In the genomic region with DNA sequence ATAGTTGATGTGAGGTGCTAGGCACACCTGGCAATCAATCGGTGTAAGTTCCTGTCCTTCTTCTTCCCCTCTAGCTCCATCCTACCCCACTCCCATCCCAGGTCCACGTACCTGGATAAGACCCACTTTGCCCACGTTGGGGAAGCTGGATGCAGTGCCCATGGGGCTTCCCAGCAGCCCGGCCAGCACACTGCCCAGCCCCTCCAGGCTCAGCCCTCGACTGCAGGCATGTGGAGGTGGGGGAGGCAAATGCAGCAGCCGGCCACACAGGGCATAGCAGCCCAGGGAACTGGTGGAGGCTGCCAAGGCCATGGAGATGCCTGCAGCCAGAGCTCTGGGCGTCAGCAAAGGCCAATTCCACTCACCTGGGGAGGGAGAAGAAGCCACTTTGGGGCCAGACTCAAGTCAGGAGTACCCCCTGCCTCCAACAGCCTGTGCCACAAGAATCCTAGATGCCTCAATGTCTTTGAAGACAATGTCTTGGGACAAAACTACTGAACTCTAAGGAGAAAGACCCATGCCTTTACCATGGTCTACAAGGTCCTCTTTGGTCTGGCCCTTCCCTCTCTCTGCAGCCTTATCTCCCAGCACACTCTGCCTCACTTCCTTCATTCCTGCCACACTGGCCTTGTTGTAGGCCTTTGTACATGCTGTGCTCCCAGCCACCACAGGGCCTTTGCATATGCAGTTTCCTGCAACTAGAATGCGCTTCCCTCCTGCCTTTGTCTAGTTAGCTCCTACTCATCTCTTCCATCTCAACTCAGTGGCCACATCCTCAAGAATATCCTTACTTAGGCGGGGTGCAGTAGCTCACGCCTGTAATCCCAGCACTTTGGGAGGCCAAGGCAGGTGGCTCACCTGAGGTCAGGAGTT, we compare ENCODE assay signal across 18 cellular contexts.
"Had no signal": no experiment of that assay in that cellular context is flagged by ENCODE, and none has a peak within 500 bp of the region (broad histone marks: within the 10 kb centered on the region; RNA-seq: fewer than 3 reads in every experiment).

No MANE protein-coding gene starts in this region.

- FAIRE-seq: small intestine had no signal

- H3K36me3 Mint-ChIP-seq: naive B cell, type B pancreatic cell had no signal

- H3K36me3 ChIP-seq: neutrophil, right atrium auricular region, uterus had no signal

- H3K27ac Mint-ChIP-seq: nephron, type B pancreatic cell had no signal

- ATAC-seq: left colon, left ventricle myocardium superior had no signal

- H3K4me3 ChIP-seq: dorsolateral prefrontal cortex, hepatocyte, lung, right atrium auricular region, uterus had no signal

- H3K4me3 Mint-ChIP-seq: nephron, type B pancreatic cell had no signal

- H3K4me2 ChIP-seq: hepatocyte had no signal

- H3K4me1 ChIP-seq: uterus had no signal

- DNase-seq: cortex of kidney; dorsolateral prefrontal cortex; effector CD8-positive, alpha-beta T cell; foreskin melanocyte; left colon; left ventricle myocardium superior; mesenchymal stem cell; naive B cell; stimulated activated CD4-positive, alpha-beta T cell treated with anti-CD3 and anti-CD28 coated beads, Interleukin-12 subunit alpha, Interleukin-12 subunit beta, amount 100 ng/mL, for 4 hours; stimulated activated naive CD4-positive, alpha-beta T cell treated with Interleukin-2 at 50 U/mL for 16 hours; uterus had no signal

- H3K27me3 Mint-ChIP-seq: naive B cell, type B pancreatic cell had no signal

- H3K27me3 ChIP-seq: dorsolateral prefrontal cortex, hepatocyte, neutrophil, right atrium auricular region, uterus had no signal

- H3K9me3 ChIP-seq: neutrophil, right atrium auricular region, uterus had no signal

- H3K9me3 Mint-ChIP-seq: naive B cell, nephron, type B pancreatic cell had no signal

- H2AFZ ChIP-seq: hepatocyte had no signal

- H3K27ac ChIP-seq: dorsolateral prefrontal cortex, hepatocyte, neutrophil, right atrium auricular region, uterus had no signal

- H3K79me2 ChIP-seq: hepatocyte had no signal
